Comparison of ENCODE assay signal across 8 cellular contexts in genomic region chr1:204296431-204296988, GRCh38.
DNase-seq lines count a peak whose midpoint lies in the region; ATAC-seq and TF ChIP-seq lines count a peak whose summit lies in the region.
"Had no signal": no experiment of that assay in that cellular context is flagged by ENCODE, and none has a peak within 500 bp of the region (broad histone marks: within the 10 kb centered on the region; RNA-seq: fewer than 3 reads in every experiment).

No MANE protein-coding gene starts in this region.

- no peaks in the 10 kb centered on the region for H3K9me3 Mint-ChIP-seq in activated naive CD8-positive, alpha-beta T cell treated with anti-CD3 and anti-CD28 coated beads for 36 hours

- ATAC-seq in HG02759 (IDR thresholded peaks at IDR 0.05; ENCODE audit: unreplicated experiment), result no peak

- no peak overlapping the region for H3K4me3 ChIP-seq in HL-60 (replicated peaks; ENCODE audit: insufficient read depth, low read length)
- H3K4me3 ChIP-seq in Peyer's patch, result no peak overlapping the region

- peak overlapping the region; percentile 5 for H3K27ac Mint-ChIP-seq in activated naive CD8-positive, alpha-beta T cell treated with anti-CD3 and anti-CD28 coated beads for 36 hours

- H3K27ac ChIP-seq in HL-60 (replicated peaks) (peak overlapping the region; percentile 69), Peyer's patch (peak overlapping the region in 2 of 4 donors; percentile 47 to 73)

- H3K4me1 Mint-ChIP-seq in activated naive CD8-positive, alpha-beta T cell treated with anti-CD3 and anti-CD28 coated beads for 36 hours, result peaks cover 9% of the 10 kb centered on the region

- TF ChIP-seq CTCF in HL-60 (IDR thresholded peaks at IDR 0.05; ENCODE audit: insufficient read depth, low read length), result no peak
- TF ChIP-seq CTCF in Peyer's patch (IDR thresholded peaks at IDR 0.05), result no peak

- DNase-seq in HL-60 (ENCODE audit: low read depth in 1 of 2, low spot score in 1 of 2) (peak in 1 of 2 experiments; percentile 79), islet precursor cell (peak; percentile 49), stromal cell of bone marrow (ENCODE audit: low read depth) (peak; percentile 36), Peyer's patch (no peak), epidermal melanocyte (ENCODE audit: insufficient read length, low spot score) (no peak)
- no peak for DNase-seq in activated naive CD8-positive, alpha-beta T cell treated with anti-CD3 and anti-CD28 coated beads for 36 hours
- DNase-seq: activated T-cell treated with anti-CD3 and anti-CD28 coated beads, Interleukin-2, amount 50 U/mL, for 1 hour had no signal

- no peaks in the 10 kb centered on the region for H3K27me3 ChIP-seq in HL-60 (ENCODE audit: insufficient read depth, poor library complexity, severe bottlenecking)
- no peaks in the 10 kb centered on the region for H3K27me3 ChIP-seq in Peyer's patch

- peaks cover 8% of the 10 kb centered on the region for H3K27me3 Mint-ChIP-seq in activated naive CD8-positive, alpha-beta T cell treated with anti-CD3 and anti-CD28 coated beads for 36 hours

- H3K9me3 ChIP-seq in Peyer's patch, result no peaks in the 10 kb centered on the region

- peaks cover 0 to 47% (median 4%) of the 10 kb centered on the region in 4 donors for H3K4me1 ChIP-seq in Peyer's patch

- no peaks in the 10 kb centered on the region for H3K36me3 Mint-ChIP-seq in activated naive CD8-positive, alpha-beta T cell treated with anti-CD3 and anti-CD28 coated beads for 36 hours

- H3K36me3 ChIP-seq in Peyer's patch, result no peaks in the 10 kb centered on the region

- no peak overlapping the region for H3K4me3 Mint-ChIP-seq in activated naive CD8-positive, alpha-beta T cell treated with anti-CD3 and anti-CD28 coated beads for 36 hours

- no peak for TF ChIP-seq POLR2A in Peyer's patch (IDR thresholded peaks at IDR 0.05)

Comparison
In these comparisons a context has a peak if more than half of its experiments do, and no peak if none do; other contexts are left out.
1. DNase-seq: peak in islet precursor cell (single experiment) and stromal cell of bone marrow (single experiment); none in activated naive CD8-positive, alpha-beta T cell treated with anti-CD3 and anti-CD28 coated beads for 36 hours (single experiment), Peyer's patch (0 of 3) and epidermal melanocyte (single experiment).